Comparison of ENCODE assay signal across 8 cellular contexts in genomic region chr15:77497108-77497737, GRCh38.
DNase-seq lines count a peak whose midpoint lies in the region; ATAC-seq and TF ChIP-seq lines count a peak whose summit lies in the region.

No MANE protein-coding gene starts in this region.

- peak; percentile 18 for ATAC-seq in RWPE2 (ENCODE audit: low read depth)

- TF ChIP-seq CTCF in RWPE2 (IDR thresholded peaks at IDR 0.05; ENCODE audit: poor library complexity, severe bottlenecking) (peak; percentile 79), WERI-Rb-1 (IDR thresholded peaks at IDR 0.05; ENCODE audit: low read depth, low read length) (no peak)

- H3K27me3 ChIP-seq in RWPE2 (ENCODE audit: insufficient read depth, poor library complexity, severe bottlenecking) (no peaks in the 10 kb centered on the region), WERI-Rb-1 (ENCODE audit: insufficient read depth, low read depth, severe bottlenecking) (no peaks in the 10 kb centered on the region)

- H3K27ac ChIP-seq in RWPE2 (ENCODE audit: poor library complexity, severe bottlenecking) = no peak overlapping the region
- no peak overlapping the region for H3K27ac ChIP-seq in WERI-Rb-1

- DNase-seq in GM04504 (ENCODE audit: low read depth) (peak; percentile 51), RWPE2 (ENCODE audit: low spot score) (no peak), head of caudate nucleus (peak; percentile 77 to 97 (median 92)), putamen (ENCODE audit: low spot score) (peak; percentile 95), DMS153 treated with DMSO at 0.1 percent for 48 hours (lab: John Stamatoyannopoulos, UW; ENCODE audit: unreplicated experiment) (no peak), WERI-Rb-1 (no peak), SW 1271 (lab: John Stamatoyannopoulos, UW) (no peak)
- DNase-seq in stimulated activated naive CD4-positive, alpha-beta T cell (lab: John Stamatoyannopoulos, UW) = no peak

- H3K4me3 ChIP-seq in RWPE2 (ENCODE audit: severe bottlenecking) (no peak overlapping the region), WERI-Rb-1 (ENCODE audit: low read depth, low read length) (no peak overlapping the region)

- no peaks in the 10 kb centered on the region for H3K9me3 ChIP-seq in RWPE2 (ENCODE audit: severe bottlenecking)
- H3K9me3 ChIP-seq in WERI-Rb-1 (ENCODE audit: severe bottlenecking) = no peaks in the 10 kb centered on the region

- intact Hi-C loops in head of caudate nucleus (cut with DNase I) = loop anchor here (2.0 to 5.0 kb wide), 3 partner anchors 46 to 310 kb away; partner anchors contain the start of genes HMG20A and PEAK1

- no peaks in the 10 kb centered on the region for H3K36me3 ChIP-seq in RWPE2 (ENCODE audit: low read depth)
- H3K36me3 ChIP-seq in WERI-Rb-1 = no peaks in the 10 kb centered on the region

- H3K4me1 ChIP-seq in RWPE2 (ENCODE audit: insufficient read depth, poor library complexity, severe bottlenecking) = peaks cover 10% of the 10 kb centered on the region

Comparison
In these comparisons a context has a peak if more than half of its experiments do, and no peak if none do; other contexts are left out.
1. DNase-seq: peak in GM04504 (single experiment), head of caudate nucleus (42 of 42) and putamen (single experiment); none in RWPE2 (single experiment), DMS153 treated with DMSO at 0.1 percent for 48 hours (single experiment), WERI-Rb-1 (single experiment), SW 1271 (0 of 2) and stimulated activated naive CD4-positive, alpha-beta T cell (0 of 6).